8 cellular contexts compared by ENCODE assay signal in the genomic region with DNA sequence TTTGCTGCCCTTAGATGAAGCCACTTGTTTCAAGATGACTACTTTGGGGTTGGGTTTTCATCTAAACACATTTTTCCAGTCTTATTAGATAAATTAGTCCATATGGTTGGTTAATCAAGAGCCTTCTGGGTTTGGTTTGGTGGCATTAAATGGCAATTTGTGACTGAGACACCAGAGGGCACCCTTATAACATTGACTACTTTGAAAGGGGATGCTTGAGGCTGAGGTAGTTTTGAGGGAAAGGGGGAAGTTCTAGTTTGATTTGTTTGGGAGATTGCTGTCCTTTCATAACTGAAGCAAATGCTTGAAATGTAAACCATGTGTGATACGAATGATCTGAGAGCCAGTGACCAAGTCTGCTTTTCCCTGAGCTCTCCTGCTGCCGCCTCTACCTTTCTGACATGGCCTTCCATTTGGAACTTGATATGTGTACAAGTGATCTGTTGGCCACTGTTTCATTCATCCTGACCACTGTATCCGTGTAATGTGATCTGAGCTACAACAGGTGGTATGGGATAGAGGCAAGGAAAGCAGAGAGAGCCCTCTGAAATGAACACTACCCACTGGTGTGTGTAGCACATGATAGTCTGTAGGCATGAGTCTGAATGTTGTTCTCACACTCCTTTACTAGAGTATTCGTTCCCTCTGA. TPM values are rescaled to one million over a fixed set of nuclear protein-coding genes. Genes with fewer than 3 reads are reported as not detected.
A peak's percentile ranks its signal among the peaks of the same experiment; 100 is the strongest.
DNase-seq lines count a peak whose midpoint lies in the region; ATAC-seq and TF ChIP-seq lines count a peak whose summit lies in the region.

No MANE protein-coding gene starts in this region.

- in situ Hi-C loops in GM13977 (cut with MboI; ENCODE audit: low pct_unique_long_range_greater_than_20kb, low sequenced_read_pairs, unreplicated experiment): loop anchor here (5.0 kb wide), 1 partner anchor 49 kb away; no protein-coding TSS in a partner anchor

- TF ChIP-seq CTCF in GM13977 (IDR thresholded peaks at IDR 0.05; ENCODE audit: extremely low read depth, insufficient read depth, missing control alignments): peak; percentile 69

- no peak overlapping the region for H3K4me3 Mint-ChIP-seq in activated naive CD4-positive, alpha-beta T cell treated with anti-CD3 and anti-CD28 coated beads for 36 hours

- peaks cover 10% of the 10 kb centered on the region for H3K4me1 Mint-ChIP-seq in activated naive CD4-positive, alpha-beta T cell treated with anti-CD3 and anti-CD28 coated beads for 36 hours (ENCODE audit: low read depth)

- intact Hi-C loops in activated naive CD4-positive, alpha-beta T cell treated with anti-CD3 and anti-CD28 coated beads for 36 hours (cut with micrococcal nuclease): loop anchor here (1.0 kb wide), 2 partner anchors 38 to 52 kb away; no protein-coding TSS in a partner anchor
- intact Hi-C loops in cardiac septum (cut with DNase I): loop anchor here (1.0 to 5.0 kb wide), 2 partner anchors 52 to 114 kb away; a partner anchor contains a TSS
- intact Hi-C loops in sciatic nerve (cut with DNase I): loop anchor here (2.0 to 10.0 kb wide), 2 partner anchors 52 to 252 kb away; no protein-coding TSS in a partner anchor

- CTCF ChIA-PET in activated naive CD4-positive, alpha-beta T cell treated with anti-CD3 and anti-CD28 coated beads for 36 hours (lab: Charles Lee): interaction anchor here (0.5 to 12.1 kb wide), 12 partner anchors 8 to 248 kb away, joined by 3 to 178 read pairs (median 4); no protein-coding TSS in a partner anchor

- no peaks in the 10 kb centered on the region for H3K9me3 Mint-ChIP-seq in activated naive CD4-positive, alpha-beta T cell treated with anti-CD3 and anti-CD28 coated beads for 36 hours

- peak; percentile 88 for DNase-seq in CD1c-positive myeloid dendritic cell (ENCODE audit: extremely low spot score)
- DNase-seq in GM13977 (ENCODE audit: low spot score): peak; percentile 66
- peak; percentile 47 for DNase-seq in NCI-H69 (lab: John Stamatoyannopoulos, UW)
- DNase-seq in activated naive CD4-positive, alpha-beta T cell treated with anti-CD3 and anti-CD28 coated beads for 36 hours: peak; percentile 61
- DNase-seq in cardiac septum (ENCODE audit: low spot score): peak; percentile 63
- peak; percentile 63 for DNase-seq in sciatic nerve (ENCODE audit: low spot score)
- no peak for DNase-seq in NCI-H187 (lab: John Stamatoyannopoulos, UW)
- no peak for DNase-seq in stimulated activated CD4-positive, alpha-beta T cell treated with anti-CD3 and anti-CD28 coated beads, Interleukin-4, amount 100 ng/mL, for 1 hour

- H3K27ac Mint-ChIP-seq in activated naive CD4-positive, alpha-beta T cell treated with anti-CD3 and anti-CD28 coated beads for 36 hours: no peak overlapping the region

- peaks cover 39% of the 10 kb centered on the region for H3K36me3 Mint-ChIP-seq in activated naive CD4-positive, alpha-beta T cell treated with anti-CD3 and anti-CD28 coated beads for 36 hours (ENCODE audit: low read depth)

- H3K27me3 Mint-ChIP-seq in activated naive CD4-positive, alpha-beta T cell treated with anti-CD3 and anti-CD28 coated beads for 36 hours (ENCODE audit: low read depth): no peaks in the 10 kb centered on the region

- peak; percentile 66 for ATAC-seq in sciatic nerve

RNA-seq across cellular contexts. Expression of a gene that starts 5.8 kb away (rescaled TPM):
- total RNA-seq in activated naive CD4-positive, alpha-beta T cell treated with anti-CD3 and anti-CD28 coated beads for 36 hours: 10 to 100 TPM; 16.9 to 18.5 TPM
- 30.7 TPM for total RNA-seq in cardiac septum
- 74.4 TPM for total RNA-seq in sciatic nerve

RNA-seq across cellular contexts. Expression of a gene that starts 15.5 kb away (rescaled TPM):
- total RNA-seq in activated naive CD4-positive, alpha-beta T cell treated with anti-CD3 and anti-CD28 coated beads for 36 hours: 10 to 100 TPM; 86.5 to 90.4 TPM
- total RNA-seq in cardiac septum: 0.75 TPM
- 1.0 TPM for total RNA-seq in sciatic nerve

Comparison
In these comparisons a context has a peak if more than half of its experiments do, and no peak if none do; other contexts are left out.
1. DNase-seq: peak in CD1c-positive myeloid dendritic cell (single experiment), GM13977 (single experiment), NCI-H69 (single experiment), activated naive CD4-positive, alpha-beta T cell treated with anti-CD3 and anti-CD28 coated beads for 36 hours (single experiment), cardiac septum (single experiment) and sciatic nerve (single experiment); none in NCI-H187 (0 of 2) and stimulated activated CD4-positive, alpha-beta T cell treated with anti-CD3 and anti-CD28 coated beads, Interleukin-4, amount 100 ng/mL, for 1 hour (single experiment).
2. RNA of a gene that starts 15.5 kb away (total RNA-seq): 86.5 to 90.4 TPM in activated naive CD4-positive, alpha-beta T cell treated with anti-CD3 and anti-CD28 coated beads for 36 hours; 1.0 TPM in sciatic nerve (single experiment) and 0.75 TPM in cardiac septum (single experiment); every median in the first group is over 10 times any median in the second.